16 cellular contexts compared by ENCODE assay signal in the genomic region with DNA sequence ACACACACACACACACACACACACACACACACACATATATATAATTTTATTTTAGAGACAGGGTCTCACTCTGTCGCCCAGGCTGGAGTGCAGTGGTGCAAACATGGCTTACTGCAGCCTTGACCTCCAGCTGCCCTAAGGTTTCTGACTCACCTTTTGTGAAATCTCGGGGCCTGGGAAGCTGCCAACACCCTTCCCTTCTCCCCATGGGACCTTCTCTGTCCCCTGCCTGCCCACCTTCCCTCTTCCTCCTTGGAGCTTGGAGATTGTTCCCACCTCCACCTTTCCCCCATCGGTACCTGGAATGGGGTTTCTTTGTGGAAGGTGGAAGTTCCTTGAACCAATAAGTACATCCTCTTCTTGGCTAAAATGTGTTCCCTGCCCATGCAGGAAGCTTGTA. TPM values are rescaled to one million over a fixed set of nuclear protein-coding genes. Genes with fewer than 3 reads are reported as not detected.
DNase-seq lines count a peak whose midpoint lies in the region; FAIRE-seq and TF ChIP-seq lines count a peak whose summit lies in the region.
"Had no signal": no experiment of that assay in that cellular context is flagged by ENCODE, and none has a peak within 500 bp of the region (broad histone marks: within the 10 kb centered on the region; RNA-seq: fewer than 3 reads in every experiment).

No MANE protein-coding gene starts in this region.

- in situ Hi-C loops in ACHN (cut with HindIII; ENCODE audit: low pct_ligation_motif_present, low pct_unique_long_range_greater_than_20kb, low sequenced_read_pairs), result no loop called here

- intact Hi-C loops in posterior vena cava (cut with DNase I), result no loop called here

- TF ChIP-seq CTCF in fibroblast of pulmonary artery (IDR thresholded peaks at IDR 0.05; ENCODE audit: low read length, missing control alignments), result no peak

- TF ChIP-seq POLR2A in H54 (IDR thresholded peaks at IDR 0.05; ENCODE audit: low read depth, low read length), result no peak

- no peak overlapping the region for H3K4me3 ChIP-seq in fibroblast of pulmonary artery (replicated peaks; ENCODE audit: low read depth, low read length)

- peak; percentile 30 for FAIRE-seq in H54 (lab: Jason Lieb, UNC)
- FAIRE-seq: islet of Langerhans, TTC549 had no signal

- peak; percentile 50 for DNase-seq in ACHN
- peak; percentile 44 for DNase-seq in H54 (ENCODE audit: insufficient read length, low spot score)
- peak; percentile 66 for DNase-seq in RPMI7951 (ENCODE audit: low read depth)
- peak; percentile 42 for DNase-seq in fibroblast of pulmonary artery (ENCODE audit: low read depth)
- no peak for DNase-seq in posterior vena cava (ENCODE audit: low spot score)
- no peak for DNase-seq in NCI-H526 (lab: John Stamatoyannopoulos, UW)
- DNase-seq in NCI-H187 (lab: John Stamatoyannopoulos, UW), result no peak
- DNase-seq in NCI-H1092 treated with DMSO at 0.1 percent for 48 hours (lab: John Stamatoyannopoulos, UW), result no peak
- DNase-seq: activated CD8-positive, alpha-beta memory T cell treated with anti-CD3 and anti-CD28 coated beads, Interleukin-2, amount 50 U/mL, for 48 hours; activated naive CD8-positive, alpha-beta T cell treated with anti-CD3 and anti-CD28 coated beads, Interleukin-2, amount 50 U/mL, for 24 hours; NCI-H510A treated with DMSO at 0.1 percent for 48 hours; stimulated activated CD4-positive, alpha-beta T cell treated with anti-CD3 and anti-CD28 coated beads, Interleukin-2, amount 100 ng/mL, for 24 hours; stimulated activated naive B cell treated with anti-CD40 and anti-IgM and Interleukin-4, amounts not matched to agents 10 μg/mL and 1 μg/mL and 100 μg/mL, for 72 hours had no signal

RNA-seq across cellular contexts. Expression of a gene that starts 6.3 kb away (rescaled TPM):
- not detected in 2 replicates for total RNA-seq in RPMI7951 (2014; rRNA removed; shearing (Covaris generic))
- under 1 TPM; 0.29 to 0.56 TPM for total RNA-seq in posterior vena cava
- total RNA-seq: pulmonary artery endothelial cell had no signal

RNA-seq across cellular contexts. Expression of a gene that starts 12.9 kb away (rescaled TPM):
- total RNA-seq in RPMI7951 (2014; rRNA removed; shearing (Covaris generic)), result 37.6 and 37.7 TPM in 2 replicates
- 1 to 10 TPM; 2.2 to 2.9 TPM for total RNA-seq in posterior vena cava

RNA-seq across cellular contexts. Expression of a gene that starts 28.9 kb away (rescaled TPM):
- total RNA-seq in RPMI7951 (2014; rRNA removed; shearing (Covaris generic)), result 177 and 194 TPM in 2 replicates
- total RNA-seq in posterior vena cava, result 10 to 100 TPM; 56.6 to 88.6 TPM

Comparison
In these comparisons a context has a peak if more than half of its experiments do, and no peak if none do; other contexts are left out.
1. DNase-seq: peak in ACHN (single experiment), H54 (single experiment), RPMI7951 (single experiment) and fibroblast of pulmonary artery (single experiment); none in posterior vena cava (single experiment), NCI-H526 (0 of 2), NCI-H187 (0 of 2) and NCI-H1092 treated with DMSO at 0.1 percent for 48 hours (single experiment).